ENCODE assay signal across 13 cellular contexts in the genomic region with DNA sequence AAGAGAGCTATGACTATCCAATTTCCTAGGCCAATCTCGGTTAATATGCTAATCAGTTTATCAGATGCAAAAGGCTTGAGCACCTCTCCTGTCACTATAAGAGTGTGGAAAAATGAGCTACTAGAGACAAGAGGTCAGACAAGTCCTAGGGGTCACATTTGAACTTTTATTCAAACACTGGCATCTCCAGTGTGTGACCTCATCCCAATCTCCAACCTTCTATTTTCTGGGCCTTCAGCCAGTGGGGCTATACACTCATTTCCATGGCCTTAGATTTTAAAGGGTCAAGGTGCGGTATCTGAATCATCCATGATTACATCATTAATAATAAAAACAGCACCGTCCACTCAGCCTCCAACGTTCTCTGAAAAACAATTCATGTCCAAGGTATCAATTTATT.
A peak's percentile ranks its signal among the peaks of the same experiment; 100 is the strongest.
DNase-seq lines count a peak whose midpoint lies in the region; ATAC-seq, FAIRE-seq and TF ChIP-seq lines count a peak whose summit lies in the region.
"Had no signal": no experiment of that assay in that cellular context is flagged by ENCODE, and none has a peak within 500 bp of the region (broad histone marks: within the 10 kb centered on the region; RNA-seq: fewer than 3 reads in every experiment).

No MANE protein-coding gene starts in this region.

- TF ChIP-seq EP300 in HepG2 (IDR thresholded peaks at IDR 0.05; ENCODE audit: low read depth in 2 of 2, low read length in 2 of 2) (no peak), HepG2 (CRISPR knock-in tag; IDR thresholded peaks at IDR 0.05; ENCODE audit: borderline replicate concordance) (no peak), gastroesophageal sphincter (IDR thresholded peaks at IDR 0.05) (no peak)

- TF ChIP-seq POLR2A in HepG2 (IDR thresholded peaks at IDR 0.05; ENCODE audit: insufficient read depth in 1 of 2, low read depth in 2 of 2, low read length in 2 of 2) (no peak), gastroesophageal sphincter (IDR thresholded peaks at IDR 0.05) (no peak), Peyer's patch (IDR thresholded peaks at IDR 0.05) (no peak)

- no peak overlapping the region for H3K4me3 ChIP-seq in liver (ENCODE audit: low read depth in 1 of 3, low read length in 3 of 3)
- H3K4me3 ChIP-seq in HepG2 (replicated peaks in 1 of 3; ENCODE audit: insufficient read depth in 1 of 3, low read depth in 2 of 3, low read length in 3 of 3) = no peak overlapping the region
- H3K4me3 ChIP-seq in kidney epithelial cell (ENCODE audit: low read depth, low read length) = no peak overlapping the region
- H3K4me3 ChIP-seq in gastroesophageal sphincter = no peak overlapping the region
- no peak overlapping the region for H3K4me3 ChIP-seq in Peyer's patch

- WGBS in liver = 78% methylated on average over 4 of the region's 4 CpGs
- WGBS in HepG2 (ENCODE audit: low lambda C conversion rate) = 92% methylated on average over 4 of the region's 4 CpGs
- WGBS in gastroesophageal sphincter (ENCODE audit: low coverage in 1 of 2), 2 donors = 46 to 75% methylated on average over 2 to 4 of the region's 4 CpGs

- TF ChIP-seq RAD21 in liver (IDR thresholded peaks at IDR 0.05) (peak in 1 of 2 donors; percentile 3), HepG2 (CRISPR knock-in tag; IDR thresholded peaks at IDR 0.05) (no peak)

- H3K36me3 ChIP-seq in liver (ENCODE audit: control insufficient read depth in 4 of 4, insufficient read depth in 3 of 4, low read depth in 1 of 4, low read length in 3 of 4) = peaks cover 4 to 19% (median 8%) of the 10 kb centered on the region in 4 donors
- H3K36me3 ChIP-seq in HepG2 (replicated peaks in 1 of 2; ENCODE audit: control insufficient read depth in 1 of 2, insufficient read depth in 2 of 2, low read length in 2 of 2) = peaks cover 0 to 3% of the 10 kb centered on the region in 2 experiments; a peak in 3 of 5 replicates
- H3K36me3 ChIP-seq in kidney epithelial cell (ENCODE audit: control insufficient read depth, insufficient read depth, low read length) = no peaks in the 10 kb centered on the region
- peaks cover 0 to 47% of the 10 kb centered on the region in 2 donors for H3K36me3 ChIP-seq in gastroesophageal sphincter
- no peaks in the 10 kb centered on the region for H3K36me3 ChIP-seq in Peyer's patch

- H3K4me1 ChIP-seq in liver (ENCODE audit: control insufficient read depth in 4 of 4, insufficient read depth in 4 of 4, low read length in 3 of 4) (no peaks in the 10 kb centered on the region), HepG2 (ENCODE audit: insufficient read depth, low read length) (no peaks in the 10 kb centered on the region), gastroesophageal sphincter (no peaks in the 10 kb centered on the region), Peyer's patch (no peaks in the 10 kb centered on the region)

- H4K20me1 ChIP-seq in HepG2 (ENCODE audit: insufficient read depth, low read length) = no peaks in the 10 kb centered on the region

- no peak for DNase-seq in HepG2 (ENCODE audit: low spot score)
- DNase-seq in astrocyte of the hippocampus (ENCODE audit: low read depth, low spot score) = peak; percentile 75
- peak; percentile 10 for DNase-seq in kidney epithelial cell (ENCODE audit: low read depth)
- DNase-seq in NCI-H82 (lab: John Stamatoyannopoulos, UW) = no peak
- DNase-seq in effector CD8-positive, alpha-beta T cell (lab: John Stamatoyannopoulos, UW) = no peak
- no peak for DNase-seq in Peyer's patch
- DNase-seq: activated CD8-positive, alpha-beta memory T cell treated with anti-CD3 and anti-CD28 coated beads, Interleukin-2, amount 10 ng/mL, durations not matched to agents 7 days and 5 days; endodermal cell; NCI-H2029; stimulated activated naive CD4-positive, alpha-beta T cell treated with Interleukin-2 at 50 U/mL for 16 hours had no signal

- no peak overlapping the region for H2AFZ ChIP-seq in HepG2 (ENCODE audit: low read length)

- no peak for FAIRE-seq in HepG2 (lab: Jason Lieb, UNC)
- FAIRE-seq: A204.1 had no signal

- H3K27me3 ChIP-seq in liver (ENCODE audit: control insufficient read depth in 4 of 4, insufficient read depth in 4 of 4, low read length in 3 of 4) (no peaks in the 10 kb centered on the region), HepG2 (ENCODE audit: control insufficient read depth in 1 of 2, insufficient read depth in 2 of 2, low read length in 2 of 2) (no peaks in the 10 kb centered on the region; a peak in 1 of 5 replicates), kidney epithelial cell (ENCODE audit: control insufficient read depth, insufficient read depth, low read length) (no peaks in the 10 kb centered on the region), gastroesophageal sphincter (no peaks in the 10 kb centered on the region), Peyer's patch (no peaks in the 10 kb centered on the region)

- no peak overlapping the region for H3K4me2 ChIP-seq in HepG2 (ENCODE audit: low read depth, low read length)

- ATAC-seq in HepG2 = no peak
- ATAC-seq in gastroesophageal sphincter = no peak
- ATAC-seq: activated CD8-positive, alpha-beta memory T cell treated with anti-CD3 and anti-CD28 coated beads, Interleukin-2, amount 10 ng/mL, durations not matched to agents 7 days and 5 days had no signal

- H3K9me3 ChIP-seq in liver (ENCODE audit: control insufficient read depth in 4 of 4, low read length in 3 of 4) = no peaks in the 10 kb centered on the region
- H3K9me3 ChIP-seq in HepG2 (ENCODE audit: low read length) = no peaks in the 10 kb centered on the region
- H3K9me3 ChIP-seq in gastroesophageal sphincter = no peaks in the 10 kb centered on the region
- no peaks in the 10 kb centered on the region for H3K9me3 ChIP-seq in Peyer's patch

- intact Hi-C loops in HepG2 (cut with micrococcal nuclease; ENCODE audit: unreplicated experiment) = no loop called here

- TF ChIP-seq CTCF in liver (IDR thresholded peaks at IDR 0.05; ENCODE audit: low read depth, low read length, missing input control) (no peak), HepG2 (CRISPR knock-in tag; IDR thresholded peaks at IDR 0.05) (no peak), kidney epithelial cell (IDR thresholded peaks at IDR 0.05; ENCODE audit: insufficient read depth, low read length, poor library complexity, severe bottlenecking) (no peak), gastroesophageal sphincter (IDR thresholded peaks at IDR 0.05) (no peak), Peyer's patch (IDR thresholded peaks at IDR 0.05) (no peak)

- POLR2A ChIA-PET in HepG2 (lab: Yijun Ruan, JAX) = no interaction called here

- CTCF ChIA-PET in HepG2 (lab: Yijun Ruan, JAX; ENCODE audit: low intra/inter-chr PET ratio, low total read pairs) = no interaction called here

- no peaks in the 10 kb centered on the region for H3K79me2 ChIP-seq in HepG2 (ENCODE audit: insufficient read depth, low read length)

- H3K9ac ChIP-seq in liver (ENCODE audit: low read depth in 1 of 2, low read length in 2 of 2) (no peak overlapping the region), HepG2 (ENCODE audit: insufficient read depth, low read depth, low read length) (no peak overlapping the region)

- H3K27ac ChIP-seq in liver (ENCODE audit: low read depth in 1 of 2, low read length in 2 of 2) = no peak overlapping the region
- no peak overlapping the region for H3K27ac ChIP-seq in HepG2 (ENCODE audit: extremely low read length, insufficient read depth, low read length)
- H3K27ac ChIP-seq in gastroesophageal sphincter = no peak overlapping the region
- no peak overlapping the region for H3K27ac ChIP-seq in Peyer's patch

- in situ Hi-C loops in HepG2 (cut with HindIII; ENCODE audit: extremely low pct_ligation_motif_present, low pct_unique_long_range_greater_than_20kb) = no loop called here

- no TSS peak for BruUV-seq in HepG2 (replicated peaks; lab: Mats Ljungman, UMichigan)

TF ChIP-seq in liver, 16 proteins besides CTCF, POLR2A, EP300 and RAD21 (continues in another document):
- TF ChIP-seq, protein P1, sequence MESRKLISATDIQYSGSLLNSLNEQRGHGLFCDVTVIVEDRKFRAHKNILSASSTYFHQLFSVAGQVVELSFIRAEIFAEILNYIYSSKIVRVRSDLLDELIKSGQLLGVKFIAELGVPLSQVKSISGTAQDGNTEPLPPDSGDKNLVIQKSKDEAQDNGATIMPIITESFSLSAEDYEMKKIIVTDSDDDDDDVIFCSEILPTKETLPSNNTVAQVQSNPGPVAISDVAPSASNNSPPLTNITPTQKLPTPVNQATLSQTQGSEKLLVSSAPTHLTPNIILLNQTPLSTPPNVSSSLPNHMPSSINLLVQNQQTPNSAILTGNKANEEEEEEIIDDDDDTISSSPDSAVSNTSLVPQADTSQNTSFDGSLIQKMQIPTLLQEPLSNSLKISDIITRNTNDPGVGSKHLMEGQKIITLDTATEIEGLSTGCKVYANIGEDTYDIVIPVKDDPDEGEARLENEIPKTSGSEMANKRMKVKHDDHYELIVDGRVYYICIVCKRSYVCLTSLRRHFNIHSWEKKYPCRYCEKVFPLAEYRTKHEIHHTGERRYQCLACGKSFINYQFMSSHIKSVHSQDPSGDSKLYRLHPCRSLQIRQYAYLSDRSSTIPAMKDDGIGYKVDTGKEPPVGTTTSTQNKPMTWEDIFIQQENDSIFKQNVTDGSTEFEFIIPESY (IDR thresholded peaks at IDR 0.05) = no peak
- TF ChIP-seq RXRA (IDR thresholded peaks at IDR 0.05) = peak; percentile 18 to 34
- TF ChIP-seq, protein P2, sequence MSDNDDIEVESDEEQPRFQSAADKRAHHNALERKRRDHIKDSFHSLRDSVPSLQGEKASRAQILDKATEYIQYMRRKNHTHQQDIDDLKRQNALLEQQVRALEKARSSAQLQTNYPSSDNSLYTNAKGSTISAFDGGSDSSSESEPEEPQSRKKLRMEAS (IDR thresholded peaks at IDR 0.05) = no peak
- TF ChIP-seq TAF1 (conservative IDR thresholded peaks at IDR 0.05) = no peak

TF ChIP-seq in HepG2, 621 proteins besides CTCF, POLR2A, EP300 and RAD21:
- no peak for TF ChIP-seq JUND (CRISPR knock-in tag; IDR thresholded peaks at IDR 0.05)
- TF ChIP-seq ELF3 (CRISPR knock-in tag; IDR thresholded peaks at IDR 0.05) = no peak
- no peak for TF ChIP-seq FOXA1 (IDR thresholded peaks at IDR 0.05)
- TF ChIP-seq FOXA1 (CRISPR knock-in tag; IDR thresholded peaks at IDR 0.05) = no peak
- no peak for TF ChIP-seq SAP130 (CRISPR knock-in tag; IDR thresholded peaks at IDR 0.05; ENCODE audit: low read depth)

Comparison
In these comparisons a context has a peak if more than half of its experiments do, and no peak if none do; other contexts are left out.
1. DNase-seq: peak in astrocyte of the hippocampus (single experiment) and kidney epithelial cell (single experiment); none in HepG2 (single experiment), NCI-H82 (single experiment), effector CD8-positive, alpha-beta T cell (single experiment) and Peyer's patch (0 of 3).